In genomic region chr6:57221191-57221935, GRCh38 we compare ENCODE assay signal across 8 cellular contexts. TPM values are rescaled to one million over a fixed set of nuclear protein-coding genes. Genes with fewer than 3 reads are reported as not detected.
DNase-seq lines count a peak whose midpoint lies in the region; ATAC-seq and TF ChIP-seq lines count a peak whose summit lies in the region.

No MANE protein-coding gene starts in this region.

- no peak for TF ChIP-seq POLR2A in suprapubic skin (IDR thresholded peaks at IDR 0.05)

- H3K79me2 ChIP-seq in OCI-LY7 (ENCODE audit: insufficient read depth, low read depth, low read length), result peaks cover 13% of the 10 kb centered on the region; the same call in 1 of the 2 replicates

- H3K27ac Mint-ChIP-seq in activated T-helper 2 cell treated with anti-CD3 and anti-CD28 coated beads, Interferon-gamma antibody, Interleukin-2, Interleukin-4, amounts not matched to agents 10 μg/mL and 5 μg/mL and 100 μg/mL, durations not matched to agents 14 hours and 24 hours and 36 hours, result peak overlapping the region; percentile 56
- peak overlapping the region; percentile 39 for H3K27ac Mint-ChIP-seq in neural crest cell (ENCODE audit: unreplicated experiment)

- intact Hi-C loops in OCI-LY7 (cut with micrococcal nuclease; ENCODE audit: unreplicated experiment), result no loop called here
- intact Hi-C loops in activated T-helper 2 cell treated with anti-CD3 and anti-CD28 coated beads, Interferon-gamma antibody, Interleukin-2, Interleukin-4, amounts not matched to agents 10 μg/mL and 5 μg/mL and 100 μg/mL, durations not matched to agents 14 hours and 24 hours and 36 hours (cut with micrococcal nuclease), result loop anchor here (2.0 to 5.0 kb wide), 2 partner anchors 174 to 267 kb away; partner anchors contain the start of genes BEND6 and KIAA1586

- 0 out of 2 replicates have a peak, but pooled peaks cover 6% of the 10 kb centered on the region for H3K9me3 ChIP-seq in OCI-LY7 (ENCODE audit: low read length)
- H3K9me3 ChIP-seq in suprapubic skin, result no peaks in the 10 kb centered on the region

- TF ChIP-seq EP300 in suprapubic skin (IDR thresholded peaks at IDR 0.05), result no peak

- TF ChIP-seq CTCF in OCI-LY7 (conservative IDR thresholded peaks at IDR 0.05; ENCODE audit: low read length) (peak; percentile 53; the same call in 1 of the 2 replicates), foreskin keratinocyte (conservative IDR thresholded peaks at IDR 0.05) (peak; percentile 44), neural crest cell (conservative IDR thresholded peaks at IDR 0.05) (peak; percentile 60), suprapubic skin (IDR thresholded peaks at IDR 0.05) (peak; percentile 5 to 18)

- WGBS in suprapubic skin, result 3% methylated on average over 8 of the region's 38 CpGs

- peaks cover 9% of the 10 kb centered on the region for H3K36me3 Mint-ChIP-seq in activated T-helper 2 cell treated with anti-CD3 and anti-CD28 coated beads, Interferon-gamma antibody, Interleukin-2, Interleukin-4, amounts not matched to agents 10 μg/mL and 5 μg/mL and 100 μg/mL, durations not matched to agents 14 hours and 24 hours and 36 hours (ENCODE audit: low read depth)
- H3K36me3 Mint-ChIP-seq in neural crest cell (ENCODE audit: low read depth), result peaks cover 20% of the 10 kb centered on the region

- H3K27me3 Mint-ChIP-seq in activated T-helper 2 cell treated with anti-CD3 and anti-CD28 coated beads, Interferon-gamma antibody, Interleukin-2, Interleukin-4, amounts not matched to agents 10 μg/mL and 5 μg/mL and 100 μg/mL, durations not matched to agents 14 hours and 24 hours and 36 hours (ENCODE audit: low read depth), result peaks cover 24% of the 10 kb centered on the region
- no peaks in the 10 kb centered on the region for H3K27me3 Mint-ChIP-seq in neural crest cell (ENCODE audit: low read depth)

- H2AFZ ChIP-seq in OCI-LY7 (ENCODE audit: low read length), result peak overlapping the region; percentile 98

- H3K9me2 ChIP-seq in OCI-LY7 (ENCODE audit: insufficient read depth, low read length), result no peaks in the 10 kb centered on the region

- DNase-seq in Caki2 (ENCODE audit: low read depth) (peak; percentile 75), OCI-LY7 (ENCODE audit: low spot score) (peak; percentile 58), foreskin keratinocyte (peak in 1 of 2 donors; percentile 55), neural crest cell (ENCODE audit: low read depth, low spot score) (peak; percentile 55), suprapubic skin (ENCODE audit: low spot score in 2 of 2) (peak in 1 of 2 donors; percentile 77)
- peak; percentile 33 for DNase-seq in activated T-helper 2 cell treated with anti-CD3 and anti-CD28 coated beads, Interferon-gamma antibody, Interleukin-2, Interleukin-4, amounts not matched to agents 10 μg/mL and 5 μg/mL and 100 μg/mL, durations not matched to agents 14 hours and 24 hours and 36 hours (ENCODE audit: low spot score)

- CTCF ChIA-PET in OCI-LY7 (lab: Charles Lee; ENCODE audit: unreplicated experiment), result no interaction called here

- POLR2A ChIA-PET in OCI-LY7 (lab: Charles Lee), result interaction anchor here (0.6 to 1.4 kb wide), 4 partner anchors 10 to 73 kb away, joined by 4 to 6 read pairs (median 6); no protein-coding TSS in a partner anchor

- peaks cover 15% of the 10 kb centered on the region for H3K4me1 ChIP-seq in OCI-LY7 (ENCODE audit: insufficient read depth, low read length, poor library complexity, severe bottlenecking)
- peaks cover 11% of the 10 kb centered on the region for H3K4me1 ChIP-seq in foreskin keratinocyte
- peaks cover 19% of the 10 kb centered on the region for H3K4me1 ChIP-seq in suprapubic skin

- ATAC-seq in GM19438 (IDR thresholded peaks at IDR 0.05; ENCODE audit: low read depth, unreplicated experiment) (peak; percentile 57), HG03520 (IDR thresholded peaks at IDR 0.05; ENCODE audit: unreplicated experiment) (peak; percentile 54), foreskin keratinocyte (peak; percentile 82)

- H3K27me3 ChIP-seq in foreskin keratinocyte (no peaks in the 10 kb centered on the region), suprapubic skin (no peaks in the 10 kb centered on the region)

- H3K4me1 Mint-ChIP-seq in activated T-helper 2 cell treated with anti-CD3 and anti-CD28 coated beads, Interferon-gamma antibody, Interleukin-2, Interleukin-4, amounts not matched to agents 10 μg/mL and 5 μg/mL and 100 μg/mL, durations not matched to agents 14 hours and 24 hours and 36 hours (ENCODE audit: low read depth), result peaks cover 32% of the 10 kb centered on the region
- H3K4me1 Mint-ChIP-seq in neural crest cell, result peaks cover 50% of the 10 kb centered on the region

- BruUV-seq in OCI-LY7 (replicated peaks; lab: Mats Ljungman, UMichigan), result no TSS peak

- no peaks in the 10 kb centered on the region; the same call in 1 of the 2 replicates for H3K36me3 ChIP-seq in OCI-LY7 (ENCODE audit: insufficient read depth, low read length)
- H3K36me3 ChIP-seq in suprapubic skin, result no peaks in the 10 kb centered on the region

- peak overlapping the region; percentile 87 for H3K4me3 ChIP-seq in OCI-LY7 (ENCODE audit: low read depth, low read length, poor library complexity, severe bottlenecking)
- peak overlapping the region; percentile 83 for H3K4me3 ChIP-seq in suprapubic skin

- 0 out of 2 replicates have a peak, but pooled peaks cover 8% of the 10 kb centered on the region for H4K20me1 ChIP-seq in OCI-LY7 (ENCODE audit: insufficient read depth, low read length)

- H3K9me3 Mint-ChIP-seq in activated T-helper 2 cell treated with anti-CD3 and anti-CD28 coated beads, Interferon-gamma antibody, Interleukin-2, Interleukin-4, amounts not matched to agents 10 μg/mL and 5 μg/mL and 100 μg/mL, durations not matched to agents 14 hours and 24 hours and 36 hours, result no peaks in the 10 kb centered on the region
- no peaks in the 10 kb centered on the region for H3K9me3 Mint-ChIP-seq in neural crest cell

- peak overlapping the region; percentile 89 for H3K4me2 ChIP-seq in OCI-LY7 (ENCODE audit: low read length)

- in situ Hi-C loops in Caki2 (cut with HindIII; ENCODE audit: low pct_unique_long_range_greater_than_20kb, low sequenced_read_pairs), result no loop called here

- H3K4me3 Mint-ChIP-seq in activated T-helper 2 cell treated with anti-CD3 and anti-CD28 coated beads, Interferon-gamma antibody, Interleukin-2, Interleukin-4, amounts not matched to agents 10 μg/mL and 5 μg/mL and 100 μg/mL, durations not matched to agents 14 hours and 24 hours and 36 hours (ENCODE audit: low read depth), result peak overlapping the region; percentile 87
- H3K4me3 Mint-ChIP-seq in neural crest cell, result peak overlapping the region; percentile 91

- peak overlapping the region; percentile 53 for H3K27ac ChIP-seq in OCI-LY7 (ENCODE audit: low read depth, low read length, poor library complexity, severe bottlenecking)
- H3K27ac ChIP-seq in foreskin keratinocyte, result peak overlapping the region; percentile 39
- peak overlapping the region; percentile 83 for H3K27ac ChIP-seq in suprapubic skin

RNA-seq across cellular contexts. Expression of gene RAB23, which starts 0.7 kb away (rescaled TPM):
- total RNA-seq in Caki2 (2014; rRNA removed; shearing (Covaris generic); ENCODE audit: low replicate concordance), result 17.0 and 25.2 TPM in 2 replicates
- 3.5 and 4.9 TPM in 2 replicates for total RNA-seq in OCI-LY7 (2014; rRNA removed; shearing (Covaris generic))
- total RNA-seq in OCI-LY7 (2022), result 2.9 and 4.1 TPM in 2 replicates
- total RNA-seq in activated T-helper 2 cell treated with anti-CD3 and anti-CD28 coated beads, Interferon-gamma antibody, Interleukin-2, Interleukin-4, amounts not matched to agents 10 μg/mL and 5 μg/mL and 100 μg/mL, durations not matched to agents 14 hours and 24 hours and 36 hours, result 4.8 and 5.1 TPM in 2 replicates
- 17.2 and 18.2 TPM in 2 replicates for total RNA-seq in foreskin keratinocyte
- 6.9 and 9.3 TPM in 2 replicates for polyA plus RNA-seq in foreskin keratinocyte
- total RNA-seq in neural crest cell, result 20.1 and 21.1 TPM in 2 replicates
- 1 to 10 TPM; 4.9 to 8.3 (median 5.9) TPM for total RNA-seq in suprapubic skin

RNA-seq across cellular contexts. Expression of gene BAG2, which starts 49.2 kb away (rescaled TPM):
- total RNA-seq in Caki2 (2014; rRNA removed; shearing (Covaris generic); ENCODE audit: low replicate concordance), result 23.6 and 39.0 TPM in 2 replicates
- 6.8 and 7.7 TPM in 2 replicates for total RNA-seq in OCI-LY7 (2014; rRNA removed; shearing (Covaris generic))
- 8.0 and 8.7 TPM in 2 replicates for total RNA-seq in OCI-LY7 (2022)
- total RNA-seq in activated T-helper 2 cell treated with anti-CD3 and anti-CD28 coated beads, Interferon-gamma antibody, Interleukin-2, Interleukin-4, amounts not matched to agents 10 μg/mL and 5 μg/mL and 100 μg/mL, durations not matched to agents 14 hours and 24 hours and 36 hours, result 13.6 and 14.3 TPM in 2 replicates
- 1.4 and 1.9 TPM in 2 replicates for total RNA-seq in foreskin keratinocyte
- polyA plus RNA-seq in foreskin keratinocyte, result 0.82 and 1.4 TPM in 2 replicates
- total RNA-seq in neural crest cell, result 3.2 and 3.3 TPM in 2 replicates
- 1 to 10 TPM in 2 of 4 donors, under 1 TPM in 2; 0.64 to 1.3 (median 1.0) TPM for total RNA-seq in suprapubic skin
